ENCODE assay signal across 1 cellular context in genomic region chr14:100157548-100158232, GRCh38. TPM values are rescaled to one million over a fixed set of nuclear protein-coding genes. Genes with fewer than 3 reads are reported as not detected.
"Had no signal": no experiment of that assay in that cellular context is flagged by ENCODE, and none has a peak within 500 bp of the region (broad histone marks: within the 10 kb centered on the region; RNA-seq: fewer than 3 reads in every experiment).

No MANE protein-coding gene starts in this region.

RNA-seq across cellular contexts. Expression of gene DEGS2, which starts 1.8 kb away (rescaled TPM):
- total RNA-seq: cardiac septum had no signal
